In the genomic region with DNA sequence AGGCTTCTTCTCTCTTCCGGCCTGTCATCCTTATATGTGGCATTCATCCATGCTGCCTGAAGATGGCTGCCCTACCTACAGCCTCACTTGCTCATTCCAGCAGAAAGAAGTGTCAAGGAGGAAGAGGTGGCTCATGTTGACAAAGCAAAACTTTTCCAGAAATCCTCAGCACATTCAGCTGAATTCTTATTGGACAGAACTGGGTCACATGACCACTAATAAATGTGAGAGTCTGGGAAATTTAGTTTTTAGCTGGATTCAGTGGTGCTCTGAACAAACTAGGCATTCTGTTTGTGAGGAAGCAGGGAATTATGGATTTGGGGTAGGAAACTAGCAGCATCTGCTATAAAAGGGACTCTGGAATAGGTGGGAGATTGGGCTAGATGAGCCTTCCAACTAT, we compare ENCODE assay signal across 3 cellular contexts.
TF ChIP-seq lines count a peak whose summit lies in the region.

No MANE protein-coding gene starts in this region.

TF ChIP-seq in HepG2, 621 proteins besides CTCF, POLR2A, EP300 and RAD21:
- TF ChIP-seq FLYWCH1 (CRISPR knock-in tag; IDR thresholded peaks at IDR 0.05) (no peak), RAD51 (IDR thresholded peaks at IDR 0.05; ENCODE audit: borderline replicate concordance) (peak; percentile 5; the same call in 1 of the 2 replicates)
- TF ChIP-seq, protein P1, sequence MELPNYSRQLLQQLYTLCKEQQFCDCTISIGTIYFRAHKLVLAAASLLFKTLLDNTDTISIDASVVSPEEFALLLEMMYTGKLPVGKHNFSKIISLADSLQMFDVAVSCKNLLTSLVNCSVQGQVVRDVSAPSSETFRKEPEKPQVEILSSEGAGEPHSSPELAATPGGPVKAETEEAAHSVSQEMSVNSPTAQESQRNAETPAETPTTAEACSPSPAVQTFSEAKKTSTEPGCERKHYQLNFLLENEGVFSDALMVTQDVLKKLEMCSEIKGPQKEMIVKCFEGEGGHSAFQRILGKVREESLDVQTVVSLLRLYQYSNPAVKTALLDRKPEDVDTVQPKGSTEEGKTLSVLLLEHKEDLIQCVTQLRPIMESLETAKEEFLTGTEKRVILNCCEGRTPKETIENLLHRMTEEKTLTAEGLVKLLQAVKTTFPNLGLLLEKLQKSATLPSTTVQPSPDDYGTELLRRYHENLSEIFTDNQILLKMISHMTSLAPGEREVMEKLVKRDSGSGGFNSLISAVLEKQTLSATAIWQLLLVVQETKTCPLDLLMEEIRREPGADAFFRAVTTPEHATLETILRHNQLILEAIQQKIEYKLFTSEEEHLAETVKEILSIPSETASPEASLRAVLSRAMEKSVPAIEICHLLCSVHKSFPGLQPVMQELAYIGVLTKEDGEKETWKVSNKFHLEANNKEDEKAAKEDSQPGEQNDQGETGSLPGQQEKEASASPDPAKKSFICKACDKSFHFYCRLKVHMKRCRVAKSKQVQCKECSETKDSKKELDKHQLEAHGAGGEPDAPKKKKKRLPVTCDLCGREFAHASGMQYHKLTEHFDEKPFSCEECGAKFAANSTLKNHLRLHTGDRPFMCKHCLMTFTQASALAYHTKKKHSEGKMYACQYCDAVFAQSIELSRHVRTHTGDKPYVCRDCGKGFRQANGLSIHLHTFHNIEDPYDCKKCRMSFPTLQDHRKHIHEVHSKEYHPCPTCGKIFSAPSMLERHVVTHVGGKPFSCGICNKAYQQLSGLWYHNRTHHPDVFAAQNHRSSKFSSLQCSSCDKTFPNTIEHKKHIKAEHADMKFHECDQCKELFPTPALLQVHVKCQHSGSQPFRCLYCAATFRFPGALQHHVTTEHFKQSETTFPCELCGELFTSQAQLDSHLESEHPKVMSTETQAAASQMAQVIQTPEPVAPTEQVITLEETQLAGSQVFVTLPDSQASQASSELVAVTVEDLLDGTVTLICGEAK (IDR thresholded peaks at IDR 0.05) = no peak
- TF ChIP-seq, protein P1 (CRISPR knock-in tag; IDR thresholded peaks at IDR 0.05) = no peak

TF ChIP-seq in Ishikawa, 13 proteins besides CTCF, POLR2A, EP300 and RAD21:
- peak; percentile 59 for TF ChIP-seq USF1 (IDR thresholded peaks at IDR 0.05)
- TF ChIP-seq CEBPB (IDR thresholded peaks at IDR 0.05) = no peak

TF ChIP-seq in WTC11, 78 proteins besides CTCF, POLR2A, EP300 and RAD21:
- TF ChIP-seq NFATC4 (CRISPR knock-in tag; IDR thresholded peaks at IDR 0.05) (no peak), USF2 (CRISPR knock-in tag; IDR thresholded peaks at IDR 0.05) (peak; percentile 42; the same call in 1 of the 2 replicates)
